In the genomic region with DNA sequence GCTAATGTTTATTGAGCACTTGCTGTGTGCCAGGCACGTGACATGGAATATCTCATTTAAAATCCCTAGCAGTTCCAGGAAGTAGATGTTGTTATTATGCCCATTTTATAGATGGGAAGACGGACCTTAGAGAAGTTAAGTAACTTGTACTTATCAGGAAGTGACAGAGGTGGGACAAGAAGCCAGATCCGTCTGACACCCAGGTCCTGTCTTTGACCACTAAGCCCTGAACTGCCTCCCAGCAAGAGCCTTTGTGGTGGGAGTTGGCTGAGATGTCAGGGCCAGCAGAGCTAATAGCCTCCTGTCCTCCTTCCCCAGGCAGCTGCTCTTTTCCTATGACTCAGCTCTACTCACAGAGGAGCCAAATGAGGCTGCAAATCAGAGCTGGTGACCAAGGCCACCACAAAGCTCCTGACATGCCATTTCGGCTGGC, we compare ENCODE assay signal across 20 cellular contexts.
DNase-seq lines count a peak whose midpoint lies in the region; ATAC-seq lines count a peak whose summit lies in the region.
"Had no signal": no experiment of that assay in that cellular context is flagged by ENCODE, and none has a peak within 500 bp of the region (broad histone marks: within the 10 kb centered on the region; RNA-seq: fewer than 3 reads in every experiment).

No MANE protein-coding gene starts in this region.

- ATAC-seq in HG03354 (IDR thresholded peaks at IDR 0.05; ENCODE audit: poor library complexity, severe bottlenecking, unreplicated experiment) (no peak), HG03565 (IDR thresholded peaks at IDR 0.05; ENCODE audit: unreplicated experiment) (no peak)
- ATAC-seq: effector memory CD8-positive, alpha-beta T cell; psoas muscle had no signal

- DNase-seq in EL, result peak; percentile 47
- peak; percentile 89 for DNase-seq in LHCN-M2 (ENCODE audit: low read depth)
- peak; percentile 68 for DNase-seq in astrocyte of the hippocampus (ENCODE audit: low read depth, low spot score)
- peak; percentile 97 for DNase-seq in myocyte (ENCODE audit: low read depth)
- DNase-seq in HuH-7 (ENCODE audit: low spot score), result no peak
- DNase-seq: activated CD4-positive, alpha-beta T cell treated with anti-CD3 and anti-CD28 coated beads for 1 hour; C1 segment of cervical spinal cord; cerebellar nuclear complex; DMS 273 treated with DMSO at 0.1 percent for 48 hours; effector memory CD8-positive, alpha-beta T cell; H7; KBM-7; kidney; NCI-H2081; NCI-H524 treated with DMSO at 0.1 percent for 48 hours; nephron progenitor cell; psoas muscle; spleen had no signal
